ENCODE assay signal across 11 cellular contexts in genomic region chr6:57432919-57433684, GRCh38.
DNase-seq lines count a peak whose midpoint lies in the region; ATAC-seq lines count a peak whose summit lies in the region.
"Had no signal": no experiment of that assay in that cellular context is flagged by ENCODE, and none has a peak within 500 bp of the region (broad histone marks: within the 10 kb centered on the region; RNA-seq: fewer than 3 reads in every experiment).

No MANE protein-coding gene starts in this region.

- peaks cover 56% of the 10 kb centered on the region for H3K4me1 ChIP-seq in BLaER1

- H3K4me2 ChIP-seq in BLaER1, result peak overlapping the region; percentile 87

- peak overlapping the region; percentile 53; the same call in 1 of the 2 replicates for H3K4me3 ChIP-seq in BLaER1
- H3K4me3 ChIP-seq: cardiac muscle cell, heart left ventricle had no signal

- CTCF ChIA-PET in activated CD4-positive, alpha-beta T cell treated with anti-CD3 and anti-CD28 coated beads, Interleukin-2, amount 10 ng/mL, durations not matched to agents 7 days and 5 days (lab: Charles Lee), result no interaction called here

- H3K9ac ChIP-seq in BLaER1, result peak overlapping the region; percentile 63

- H3K4me1 Mint-ChIP-seq in effector memory CD8-positive, alpha-beta T cell (ENCODE audit: low read depth in 2 of 2), result peaks cover 17 to 24% of the 10 kb centered on the region in 2 donors
- peaks cover 30% of the 10 kb centered on the region for H3K4me1 Mint-ChIP-seq in activated CD4-positive, alpha-beta T cell treated with anti-CD3 and anti-CD28 coated beads, Interleukin-2, amount 10 ng/mL, durations not matched to agents 7 days and 5 days

- H3K36me3 ChIP-seq in BLaER1, result no peaks in the 10 kb centered on the region
- H3K36me3 ChIP-seq: cardiac muscle cell, heart left ventricle had no signal

- POLR2A ChIA-PET in activated CD4-positive, alpha-beta T cell treated with anti-CD3 and anti-CD28 coated beads, Interleukin-2, amount 10 ng/mL, durations not matched to agents 7 days and 5 days (lab: Charles Lee), result no interaction called here

- H3K27me3 ChIP-seq in BLaER1, result no peaks in the 10 kb centered on the region
- H3K27me3 ChIP-seq: cardiac muscle cell, heart left ventricle had no signal

- H3K4me3 Mint-ChIP-seq in effector memory CD8-positive, alpha-beta T cell, result peak overlapping the region; percentile 14 to 37
- H3K4me3 Mint-ChIP-seq in activated CD4-positive, alpha-beta T cell treated with anti-CD3 and anti-CD28 coated beads, Interleukin-2, amount 10 ng/mL, durations not matched to agents 7 days and 5 days, result no peak overlapping the region

- H3K36me3 Mint-ChIP-seq in effector memory CD8-positive, alpha-beta T cell (ENCODE audit: insufficient read depth), result no peaks in the 10 kb centered on the region
- peaks cover 9% of the 10 kb centered on the region for H3K36me3 Mint-ChIP-seq in activated CD4-positive, alpha-beta T cell treated with anti-CD3 and anti-CD28 coated beads, Interleukin-2, amount 10 ng/mL, durations not matched to agents 7 days and 5 days (ENCODE audit: low read depth)

- no peaks in the 10 kb centered on the region for H3K9me3 ChIP-seq in BLaER1
- H3K9me3 ChIP-seq: heart left ventricle had no signal

- peak overlapping the region in 1 of 2 donors; percentile 66 for H3K27ac Mint-ChIP-seq in effector memory CD8-positive, alpha-beta T cell
- no peak overlapping the region for H3K27ac Mint-ChIP-seq in activated CD4-positive, alpha-beta T cell treated with anti-CD3 and anti-CD28 coated beads, Interleukin-2, amount 10 ng/mL, durations not matched to agents 7 days and 5 days

- H4K20me1 ChIP-seq in BLaER1, result no peaks in the 10 kb centered on the region

- no peak for DNase-seq in effector memory CD8-positive, alpha-beta T cell
- DNase-seq in middle frontal gyrus (ENCODE audit: extremely low spot score, low spot score) (no peak), NCI-H2196 treated with DMSO at 0.1 percent for 48 hours (lab: John Stamatoyannopoulos, UW; ENCODE audit: unreplicated experiment) (no peak)
- no peak for DNase-seq in activated CD4-positive, alpha-beta T cell treated with anti-CD3 and anti-CD28 coated beads, Interleukin-2, amount 10 ng/mL, durations not matched to agents 7 days and 5 days
- DNase-seq: heart left ventricle, NCI-H2029 treated with DMSO at 0.1 percent for 48 hours had no signal

- H3K9me3 Mint-ChIP-seq in effector memory CD8-positive, alpha-beta T cell, result no peaks in the 10 kb centered on the region
- no peaks in the 10 kb centered on the region for H3K9me3 Mint-ChIP-seq in activated CD4-positive, alpha-beta T cell treated with anti-CD3 and anti-CD28 coated beads, Interleukin-2, amount 10 ng/mL, durations not matched to agents 7 days and 5 days

- no peaks in the 10 kb centered on the region for H3K27me3 Mint-ChIP-seq in effector memory CD8-positive, alpha-beta T cell
- no peaks in the 10 kb centered on the region for H3K27me3 Mint-ChIP-seq in activated CD4-positive, alpha-beta T cell treated with anti-CD3 and anti-CD28 coated beads, Interleukin-2, amount 10 ng/mL, durations not matched to agents 7 days and 5 days

- peak overlapping the region; percentile 91 for H3K27ac ChIP-seq in BLaER1
- H3K27ac ChIP-seq: cardiac muscle cell, heart left ventricle had no signal

- peak; percentile 69 for ATAC-seq in GM19467 (IDR thresholded peaks at IDR 0.05; ENCODE audit: unreplicated experiment)
- ATAC-seq in HG03175 (IDR thresholded peaks at IDR 0.05; ENCODE audit: unreplicated experiment), result peak; percentile 77
- peak; percentile 51 for ATAC-seq in effector memory CD8-positive, alpha-beta T cell (replicated peaks)
- ATAC-seq in HG03280 (IDR thresholded peaks at IDR 0.05; ENCODE audit: unreplicated experiment), result no peak
